Comparison of ENCODE assay signal across 11 cellular contexts in the genomic region with DNA sequence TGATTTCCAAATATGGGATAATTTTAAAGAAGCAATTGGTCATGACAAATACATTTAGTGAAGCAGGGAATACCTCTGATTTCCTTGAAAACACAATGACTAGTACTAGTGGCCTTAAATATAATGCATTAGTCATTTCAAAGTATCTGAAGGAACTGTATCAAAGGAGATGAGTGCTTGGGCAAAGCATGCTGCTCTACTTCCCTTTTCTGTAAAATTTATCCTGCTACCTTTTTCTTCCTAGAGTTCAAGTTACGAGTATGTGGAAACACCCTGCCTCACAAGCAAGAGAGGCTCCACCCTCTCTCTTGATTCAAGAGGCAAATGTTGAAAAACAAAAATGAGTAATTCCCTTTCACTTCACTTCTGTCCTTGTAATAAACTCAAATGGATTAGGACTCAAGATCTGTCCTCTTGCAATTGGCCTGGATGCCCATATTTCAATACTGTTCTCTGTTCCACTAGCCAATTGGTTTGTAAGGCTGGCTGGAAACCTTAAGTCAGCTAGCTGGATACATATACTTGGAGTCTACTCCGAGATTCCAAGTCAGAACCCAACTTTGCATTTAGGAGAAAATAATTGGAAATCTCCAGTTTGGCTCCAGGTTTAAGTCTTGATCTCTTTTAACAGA.
A peak's percentile ranks its signal among the peaks of the same experiment; 100 is the strongest.
DNase-seq lines count a peak whose midpoint lies in the region; ATAC-seq, FAIRE-seq and TF ChIP-seq lines count a peak whose summit lies in the region.
"Had no signal": no experiment of that assay in that cellular context is flagged by ENCODE, and none has a peak within 500 bp of the region (broad histone marks: within the 10 kb centered on the region; RNA-seq: fewer than 3 reads in every experiment).

No MANE protein-coding gene starts in this region.

- H3K27me3 ChIP-seq in GM23248 (replicated peaks; ENCODE audit: insufficient read depth), result no peaks in the 10 kb centered on the region
- no peaks in the 10 kb centered on the region for H3K27me3 ChIP-seq in PC-3 (ENCODE audit: low read length)
- H3K27me3 ChIP-seq in endothelial cell of umbilical vein (ENCODE audit: control insufficient read depth in 2 of 2, insufficient read depth in 2 of 2, low read length in 2 of 2), result no peaks in the 10 kb centered on the region
- H3K27me3 ChIP-seq in H7 (ENCODE audit: control insufficient read depth, insufficient read depth, low read length), result no peaks in the 10 kb centered on the region

- in situ Hi-C loops in GM23248 (cut with MboI), result loop anchor here (25.0 kb wide), 1 partner anchor 211 kb away; no protein-coding TSS in a partner anchor

- H3K36me3 Mint-ChIP-seq in stimulated activated effector memory CD8-positive, alpha-beta T cell treated with anti-CD3 and anti-CD28 coated beads, Interleukin-12 subunit alpha, Interleukin-12 subunit beta, amount 100 ng/mL, for 72 hours, result no peaks in the 10 kb centered on the region
- H3K36me3 Mint-ChIP-seq: activated naive CD8-positive, alpha-beta T cell treated with anti-CD3 and anti-CD28 coated beads, Interleukin-2, amount 10 ng/mL, durations not matched to agents 7 days and 5 days had no signal

- H3K9me1 ChIP-seq in endothelial cell of umbilical vein (replicated peaks; ENCODE audit: control insufficient read depth, extremely low read depth, insufficient read depth, low read length), result no peaks in the 10 kb centered on the region

- no peak overlapping the region for H3K27ac Mint-ChIP-seq in stimulated activated effector memory CD8-positive, alpha-beta T cell treated with anti-CD3 and anti-CD28 coated beads, Interleukin-12 subunit alpha, Interleukin-12 subunit beta, amount 100 ng/mL, for 72 hours
- H3K27ac Mint-ChIP-seq: activated CD4-positive, alpha-beta T cell treated with anti-CD3 and anti-CD28 coated beads, Interleukin-2, amount 10 ng/mL, durations not matched to agents 24 days and 14 days; activated naive CD8-positive, alpha-beta T cell treated with anti-CD3 and anti-CD28 coated beads, Interleukin-2, amount 10 ng/mL, durations not matched to agents 7 days and 5 days; stimulated activated naive CD8-positive, alpha-beta T cell treated with anti-CD3 and anti-CD28 coated beads, Interleukin-15, amount 100 ng/mL, for 72 hours had no signal

- intact Hi-C loops in PC-3 (cut with micrococcal nuclease) (no loop called here), endothelial cell of umbilical vein (cut with micrococcal nuclease) (loop anchor here (5.0 kb wide), 1 partner anchor 44 kb away; no protein-coding TSS in a partner anchor)

- H3K27ac ChIP-seq in GM23248 (peak overlapping the region; percentile 34), PC-3 (ENCODE audit: low read length) (peak overlapping the region; percentile 52), endothelial cell of umbilical vein (ENCODE audit: insufficient read depth, low read depth, low read length) (peak overlapping the region; percentile 73)

- H3K4me2 ChIP-seq in GM23248 (ENCODE audit: unreplicated experiment), result peak overlapping the region; percentile 69
- H3K4me2 ChIP-seq in PC-3 (ENCODE audit: low read length), result peak overlapping the region; percentile 48
- H3K4me2 ChIP-seq in endothelial cell of umbilical vein (ENCODE audit: insufficient read depth, low read length), result peak overlapping the region; percentile 92

- H2AFZ ChIP-seq in GM23248 (no peak overlapping the region), PC-3 (ENCODE audit: low read length) (peak overlapping the region; percentile 4; the same call in 1 of the 2 replicates), endothelial cell of umbilical vein (ENCODE audit: low read depth, low read length) (no peak overlapping the region)

- FAIRE-seq in endothelial cell of umbilical vein (lab: Jason Lieb, UNC), result peak; percentile 82

- TF ChIP-seq CTCF in PC-3 (conservative IDR thresholded peaks at IDR 0.05; ENCODE audit: low read depth, low read length) (no peak), endothelial cell of umbilical vein (IDR thresholded peaks at IDR 0.05; ENCODE audit: extremely low read depth in 1 of 2, insufficient read depth in 1 of 2, low read depth in 1 of 2, low read length in 2 of 2) (no peak)

- no TSS peak for BruUV-seq in PC-3 (replicated peaks; lab: Mats Ljungman, UMichigan)
- BruUV-seq in endothelial cell of umbilical vein (replicated peaks; lab: Mats Ljungman, UMichigan), result TSS peak; percentile 97

- H3K36me3 ChIP-seq in GM23248 (ENCODE audit: low read depth), result no peaks in the 10 kb centered on the region; the same call in 1 of the 2 replicates
- no peaks in the 10 kb centered on the region for H3K36me3 ChIP-seq in PC-3 (ENCODE audit: low read depth, low read length)
- no peaks in the 10 kb centered on the region for H3K36me3 ChIP-seq in endothelial cell of umbilical vein (ENCODE audit: control insufficient read depth in 2 of 2, extremely low read depth in 1 of 2, insufficient read depth in 2 of 2, low read length in 2 of 2)
- H3K36me3 ChIP-seq in H7 (replicated peaks; ENCODE audit: control insufficient read depth, insufficient read depth, low read length), result no peaks in the 10 kb centered on the region

- dilution Hi-C loops in endothelial cell of umbilical vein (cut with MboI; ENCODE audit: extremely low pct_ligation_motif_present, low sequenced_read_pairs), result no loop called here

- H4K20me1 ChIP-seq in GM23248 (ENCODE audit: insufficient read depth) (peaks cover 10% of the 10 kb centered on the region; the same call in 1 of the 2 replicates), PC-3 (ENCODE audit: low read length) (no peaks in the 10 kb centered on the region), endothelial cell of umbilical vein (replicated peaks; ENCODE audit: control insufficient read depth, extremely low read depth, insufficient read depth, low read length) (peaks cover 2% of the 10 kb centered on the region)

- H3K4me1 ChIP-seq in GM23248 (ENCODE audit: insufficient read depth) (peaks cover 18% of the 10 kb centered on the region), PC-3 (ENCODE audit: insufficient read depth, low read length) (peaks cover 21% of the 10 kb centered on the region), endothelial cell of umbilical vein (ENCODE audit: control insufficient read depth, extremely low read depth, insufficient read depth, low read length) (peaks cover 38% of the 10 kb centered on the region)

- no peak for TF ChIP-seq POLR2A in endothelial cell of umbilical vein (IDR thresholded peaks at IDR 0.05; ENCODE audit: low read depth, low read length)

- H3K9me3 Mint-ChIP-seq in stimulated activated effector memory CD8-positive, alpha-beta T cell treated with anti-CD3 and anti-CD28 coated beads, Interleukin-12 subunit alpha, Interleukin-12 subunit beta, amount 100 ng/mL, for 72 hours, result no peaks in the 10 kb centered on the region
- H3K9me3 Mint-ChIP-seq: activated CD4-positive, alpha-beta T cell treated with anti-CD3 and anti-CD28 coated beads, Interleukin-2, amount 10 ng/mL, durations not matched to agents 24 days and 14 days; activated naive CD8-positive, alpha-beta T cell treated with anti-CD3 and anti-CD28 coated beads, Interleukin-2, amount 10 ng/mL, durations not matched to agents 7 days and 5 days; stimulated activated naive CD8-positive, alpha-beta T cell treated with anti-CD3 and anti-CD28 coated beads, Interleukin-15, amount 100 ng/mL, for 72 hours had no signal

- no peak overlapping the region for H3K9ac ChIP-seq in GM23248
- no peak overlapping the region for H3K9ac ChIP-seq in PC-3 (ENCODE audit: low read length)
- peak overlapping the region; percentile 8 for H3K9ac ChIP-seq in endothelial cell of umbilical vein (replicated peaks; ENCODE audit: extremely low read depth, insufficient read depth, low read length)

- H3K79me2 ChIP-seq in GM23248 (ENCODE audit: insufficient read depth), result peaks cover 89% of the 10 kb centered on the region
- H3K79me2 ChIP-seq in PC-3 (ENCODE audit: low read length), result peaks cover 17% of the 10 kb centered on the region
- H3K79me2 ChIP-seq in endothelial cell of umbilical vein (ENCODE audit: control insufficient read depth, insufficient read depth, low read length), result peaks cover 73% of the 10 kb centered on the region

- H3K4me3 ChIP-seq in GM23248 (peak overlapping the region; percentile 43), PC-3 (ENCODE audit: low read length) (peak overlapping the region; percentile 4; the same call in 1 of the 2 replicates), endothelial cell of umbilical vein (replicated peaks in 1 of 3; ENCODE audit: insufficient read depth in 1 of 3, low read depth in 1 of 3, low read length in 3 of 3) (peak overlapping the region in 1 of 3 experiments; percentile 36), H7 (ENCODE audit: insufficient read depth, low read depth, low read length) (no peak overlapping the region)

- no peaks in the 10 kb centered on the region for H3K4me1 Mint-ChIP-seq in stimulated activated effector memory CD8-positive, alpha-beta T cell treated with anti-CD3 and anti-CD28 coated beads, Interleukin-12 subunit alpha, Interleukin-12 subunit beta, amount 100 ng/mL, for 72 hours
- H3K4me1 Mint-ChIP-seq: activated CD4-positive, alpha-beta T cell treated with anti-CD3 and anti-CD28 coated beads, Interleukin-2, amount 10 ng/mL, durations not matched to agents 24 days and 14 days; activated naive CD8-positive, alpha-beta T cell treated with anti-CD3 and anti-CD28 coated beads, Interleukin-2, amount 10 ng/mL, durations not matched to agents 7 days and 5 days; stimulated activated naive CD8-positive, alpha-beta T cell treated with anti-CD3 and anti-CD28 coated beads, Interleukin-15, amount 100 ng/mL, for 72 hours had no signal

- POLR2A ChIA-PET in PC-3 (lab: Charles Lee; ENCODE audit: unreplicated experiment) (no interaction called here), endothelial cell of umbilical vein (lab: Charles Lee) (no interaction called here)

- 45 to 50% methylated on average over 2 of the region's 2 CpGs for WGBS in GM23248 (ENCODE audit: low coverage in 1 of 2, low lambda C conversion rate in 2 of 2, missing lambda C conversion rate in 2 of 2), 2 experiments

- peak; percentile 98 for ATAC-seq in PC-3
- no peak for ATAC-seq in GM19463 (IDR thresholded peaks at IDR 0.05; ENCODE audit: unreplicated experiment)
- no peak for ATAC-seq in stimulated activated effector memory CD8-positive, alpha-beta T cell treated with anti-CD3 and anti-CD28 coated beads, Interleukin-12 subunit alpha, Interleukin-12 subunit beta, amount 100 ng/mL, for 72 hours
- ATAC-seq in GM18517 (IDR thresholded peaks at IDR 0.05; ENCODE audit: unreplicated experiment), result no peak
- ATAC-seq: stimulated activated naive CD8-positive, alpha-beta T cell treated with anti-CD3 and anti-CD28 coated beads, Interleukin-15, amount 100 ng/mL, for 72 hours had no signal

- H3K4me3 Mint-ChIP-seq in stimulated activated effector memory CD8-positive, alpha-beta T cell treated with anti-CD3 and anti-CD28 coated beads, Interleukin-12 subunit alpha, Interleukin-12 subunit beta, amount 100 ng/mL, for 72 hours, result no peak overlapping the region
- H3K4me3 Mint-ChIP-seq: activated CD4-positive, alpha-beta T cell treated with anti-CD3 and anti-CD28 coated beads, Interleukin-2, amount 10 ng/mL, durations not matched to agents 24 days and 14 days; activated naive CD8-positive, alpha-beta T cell treated with anti-CD3 and anti-CD28 coated beads, Interleukin-2, amount 10 ng/mL, durations not matched to agents 7 days and 5 days; stimulated activated naive CD8-positive, alpha-beta T cell treated with anti-CD3 and anti-CD28 coated beads, Interleukin-15, amount 100 ng/mL, for 72 hours had no signal

- peaks cover 36% of the 10 kb centered on the region for H3F3A ChIP-seq in GM23248 (ENCODE audit: insufficient read depth)
- peaks cover 14% of the 10 kb centered on the region for H3F3A ChIP-seq in PC-3 (ENCODE audit: low read length, unreplicated experiment)

- H3K9me3 ChIP-seq in GM23248 (ENCODE audit: low read depth) (no peaks in the 10 kb centered on the region), PC-3 (ENCODE audit: low read length) (no peaks in the 10 kb centered on the region), endothelial cell of umbilical vein (replicated peaks; ENCODE audit: control insufficient read depth, insufficient read depth, low read length) (no peaks in the 10 kb centered on the region)

- H3K9me2 ChIP-seq in GM23248 (ENCODE audit: insufficient read depth), result no peaks in the 10 kb centered on the region
- H3K9me2 ChIP-seq in PC-3 (replicated peaks; ENCODE audit: low read length), result no peaks in the 10 kb centered on the region

- DNase-seq in GM23248 (peak; percentile 86), PC-3 (peak; percentile 98), endothelial cell of umbilical vein (ENCODE audit: low read depth, low spot score) (peak; percentile 72), pulmonary artery endothelial cell (ENCODE audit: low read depth, low spot score) (peak; percentile 24), H7 (no peak)
- DNase-seq in stimulated activated effector memory CD8-positive, alpha-beta T cell treated with anti-CD3 and anti-CD28 coated beads, Interleukin-12 subunit alpha, Interleukin-12 subunit beta, amount 100 ng/mL, for 72 hours (ENCODE audit: low spot score in 2 of 2), result no peak
- DNase-seq: activated CD4-positive, alpha-beta T cell treated with anti-CD3 and anti-CD28 coated beads, Interleukin-2, amount 10 ng/mL, durations not matched to agents 24 days and 14 days; activated naive CD8-positive, alpha-beta T cell treated with anti-CD3 and anti-CD28 coated beads, Interleukin-2, amount 10 ng/mL, durations not matched to agents 7 days and 5 days; stimulated activated naive CD8-positive, alpha-beta T cell treated with anti-CD3 and anti-CD28 coated beads, Interleukin-15, amount 100 ng/mL, for 72 hours had no signal

- CTCF ChIA-PET in PC-3 (lab: Charles Lee), result no interaction called here
- CTCF ChIA-PET in endothelial cell of umbilical vein (lab: Charles Lee), result interaction anchor here (0.9 kb wide), 1 partner anchor 222 kb away, joined by 3 read pairs; no protein-coding TSS in a partner anchor

Comparison
In these comparisons a context has a peak if more than half of its experiments do, and no peak if none do; other contexts are left out.
1. DNase-seq: peak in GM23248 (single experiment), PC-3 (single experiment), endothelial cell of umbilical vein (single experiment) and pulmonary artery endothelial cell (single experiment); none in stimulated activated effector memory CD8-positive, alpha-beta T cell treated with anti-CD3 and anti-CD28 coated beads, Interleukin-12 subunit alpha, Interleukin-12 subunit beta, amount 100 ng/mL, for 72 hours (0 of 2) and H7 (single experiment).
2. Peak in every context shown above with its lines, with median percentiles within 50 percentile points of each other: H3K27ac ChIP-seq and H3K4me2 ChIP-seq.